ENCODE assay signal across 14 cellular contexts in the genomic region with DNA sequence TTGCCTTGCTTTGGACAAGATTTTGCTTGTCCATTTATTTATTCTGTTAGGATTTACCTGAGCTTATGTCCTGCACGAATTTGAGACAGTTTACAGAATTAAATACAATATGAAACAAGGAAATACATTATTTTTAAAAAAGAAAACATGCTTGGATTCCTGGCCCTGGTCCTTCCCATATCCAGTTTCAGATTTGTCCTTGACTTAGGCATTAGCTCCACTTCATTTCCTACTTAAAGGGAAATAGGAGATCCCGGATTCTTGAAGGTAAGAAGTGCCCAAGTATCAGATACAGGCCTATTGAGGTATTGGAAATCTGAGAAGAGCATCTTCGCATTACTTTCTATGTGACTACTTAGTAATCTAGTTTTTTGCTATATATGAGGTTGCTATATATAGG.
A peak's percentile ranks its signal among the peaks of the same experiment; 100 is the strongest.
DNase-seq lines count a peak whose midpoint lies in the region; ATAC-seq and TF ChIP-seq lines count a peak whose summit lies in the region.
"Had no signal": no experiment of that assay in that cellular context is flagged by ENCODE, and none has a peak within 500 bp of the region (broad histone marks: within the 10 kb centered on the region; RNA-seq: fewer than 3 reads in every experiment).

No MANE protein-coding gene starts in this region.

- no peaks in the 10 kb centered on the region for H3K27me3 ChIP-seq in colonic mucosa
- H3K27me3 ChIP-seq: BLaER1 treated with 17β-estradiol and CSF1 and Interleukin-3, amounts not matched to agents 10 nM and 100 nM had no signal

- peaks cover 4% of the 10 kb centered on the region for H3K4me1 ChIP-seq in colonic mucosa
- H3K4me1 ChIP-seq: BLaER1 treated with 17β-estradiol and CSF1 and Interleukin-3, amounts not matched to agents 10 nM and 100 nM had no signal

- H3K27ac ChIP-seq in colonic mucosa, result peak overlapping the region; percentile 29
- H3K27ac ChIP-seq: BLaER1 treated with 17β-estradiol and CSF1 and Interleukin-3, amounts not matched to agents 10 nM and 100 nM had no signal

- TF ChIP-seq CTCF in colonic mucosa (IDR thresholded peaks at IDR 0.05), result no peak

- H3K9me3 ChIP-seq in colonic mucosa, result no peaks in the 10 kb centered on the region

- H3K9ac ChIP-seq in colonic mucosa (ENCODE audit: low read depth in 2 of 2, low read length in 2 of 2), result no peak overlapping the region
- H3K9ac ChIP-seq: BLaER1 treated with 17β-estradiol and CSF1 and Interleukin-3, amounts not matched to agents 10 nM and 100 nM had no signal

- DNase-seq in NCI-H2029 (lab: John Stamatoyannopoulos, UW) (peak; percentile 33), NCI-H2029 treated with DMSO at 0.1 percent for 48 hours (lab: John Stamatoyannopoulos, UW) (no peak), NCI-H524 (lab: John Stamatoyannopoulos, UW) (peak; percentile 44 to 86), colonic mucosa (no peak), retina (no peak), inferior parietal cortex (ENCODE audit: extremely low spot score) (no peak)
- DNase-seq: Calu3; CD8-positive, alpha-beta T cell; DMS79 treated with DMSO at 0.1 percent for 48 hours; GF-D8; GOT3 had no signal

- H3K4me3 ChIP-seq in colonic mucosa, result no peak overlapping the region
- H3K4me3 ChIP-seq: BLaER1 treated with 17β-estradiol and CSF1 and Interleukin-3, amounts not matched to agents 10 nM and 100 nM had no signal

- ATAC-seq in HG03354 (IDR thresholded peaks at IDR 0.05; ENCODE audit: poor library complexity, severe bottlenecking, unreplicated experiment), result no peak
- ATAC-seq: CD8-positive, alpha-beta T cell; HCT116 had no signal

- no peaks in the 10 kb centered on the region for H3K36me3 ChIP-seq in colonic mucosa
- H3K36me3 ChIP-seq: BLaER1 treated with 17β-estradiol and CSF1 and Interleukin-3, amounts not matched to agents 10 nM and 100 nM had no signal

- intact Hi-C loops in colonic mucosa (cut with DNase I), result no loop called here

Comparison
In these comparisons a context has a peak if more than half of its experiments do, and no peak if none do; other contexts are left out.
1. DNase-seq: peak in NCI-H2029 (single experiment) and NCI-H524 (2 of 2); none in NCI-H2029 treated with DMSO at 0.1 percent for 48 hours (single experiment), colonic mucosa (single experiment), retina (single experiment) and inferior parietal cortex (single experiment).